ENCODE assay signal across 21 cellular contexts in genomic region chr22:19857382-19857781, GRCh38. TPM values are rescaled to one million over a fixed set of nuclear protein-coding genes. Genes with fewer than 3 reads are reported as not detected.
DNase-seq lines count a peak whose midpoint lies in the region; ATAC-seq and TF ChIP-seq lines count a peak whose summit lies in the region.
"Had no signal": no experiment of that assay in that cellular context is flagged by ENCODE, and none has a peak within 500 bp of the region (broad histone marks: within the 10 kb centered on the region; RNA-seq: fewer than 3 reads in every experiment).

No MANE protein-coding gene starts in this region.

- H3K23me2 ChIP-seq in H9 (ENCODE audit: insufficient read length, low read depth, low read length, poor library complexity, severe bottlenecking), result peaks cover 17% of the 10 kb centered on the region

- H4K5ac ChIP-seq in H9 (ENCODE audit: insufficient read length, low read depth, low read length), result no peak overlapping the region

- H3K9ac ChIP-seq in H9 (ENCODE audit: extremely low read depth, insufficient read length, low read length), result no peak overlapping the region

- H3K27me3 ChIP-seq in CD4-positive, alpha-beta memory T cell (ENCODE audit: insufficient read depth, low read length), result no peaks in the 10 kb centered on the region
- H3K27me3 ChIP-seq in naive thymus-derived CD4-positive, alpha-beta T cell (ENCODE audit: control insufficient read depth in 2 of 2, insufficient read depth in 2 of 2, low read length in 2 of 2), result no peaks in the 10 kb centered on the region
- H3K27me3 ChIP-seq in H9 (ENCODE audit: insufficient read depth, low read length), result no peaks in the 10 kb centered on the region

- H2BK5ac ChIP-seq in H9 (ENCODE audit: insufficient read length, low read length), result no peak overlapping the region

- H3K9me3 Mint-ChIP-seq in activated CD4-positive, alpha-beta T cell treated with anti-CD3 and anti-CD28 coated beads for 36 hours (ENCODE audit: low read depth), result no peaks in the 10 kb centered on the region
- H3K9me3 Mint-ChIP-seq in CD4-positive, alpha-beta memory T cell, result no peaks in the 10 kb centered on the region
- no peaks in the 10 kb centered on the region for H3K9me3 Mint-ChIP-seq in activated T-helper 17 cell treated with anti-CD3 and anti-CD28 coated beads, Interleukin-2, amount 50 U/mL, for 72 hours
- H3K9me3 Mint-ChIP-seq in naive thymus-derived CD4-positive, alpha-beta T cell, result no peaks in the 10 kb centered on the region
- H3K9me3 Mint-ChIP-seq in MCF 10A (ENCODE audit: unreplicated experiment) (no peaks in the 10 kb centered on the region), H9 (no peaks in the 10 kb centered on the region), HFFc6 (no peaks in the 10 kb centered on the region)
- H3K9me3 Mint-ChIP-seq: immature natural killer cell; stimulated activated naive CD8-positive, alpha-beta T cell treated with anti-CD3 and anti-CD28 coated beads, Interleukin-15, amount 100 ng/mL, for 72 hours had no signal

- no peak overlapping the region for H2BK15ac ChIP-seq in H9 (ENCODE audit: low read depth, low read length)

- DNase-seq in activated CD4-positive, alpha-beta T cell treated with anti-CD3 and anti-CD28 coated beads for 36 hours, result no peak
- no peak for DNase-seq in activated CD4-positive, alpha-beta T cell treated with anti-CD3 and anti-CD28 coated beads, Interleukin-2, amount 50 U/mL, for 1 hour
- no peak for DNase-seq in CD4-positive, alpha-beta memory T cell
- DNase-seq in naive thymus-derived CD4-positive, alpha-beta T cell, result no peak
- DNase-seq in MCF 10A (ENCODE audit: unreplicated experiment) (no peak), H9 (no peak), HFFc6 (no peak)
- DNase-seq: 8988T; hypothalamus; immature natural killer cell; mesenchymal stem cell; NCI-H1105; NCI-H2029; NCI-H526; NK-92 treated with Interleukin-12 subunit alpha and Interleukin-12 subunit beta, amount 100 ng/mL, for 24 hours; occipital lobe; SHP77 treated with DMSO at 0.1 percent for 48 hours; stimulated activated naive CD8-positive, alpha-beta T cell treated with anti-CD3 and anti-CD28 coated beads, Interleukin-15, amount 100 ng/mL, for 72 hours had no signal

- ATAC-seq in activated CD4-positive, alpha-beta T cell treated with anti-CD3 and anti-CD28 coated beads for 36 hours, result no peak
- ATAC-seq in activated T-helper 17 cell treated with anti-CD3 and anti-CD28 coated beads, Interleukin-2, amount 50 U/mL, for 72 hours (replicated peaks), result no peak
- ATAC-seq in naive thymus-derived CD4-positive, alpha-beta T cell, result no peak
- ATAC-seq: left lobe of liver; Panc1; stimulated activated naive CD8-positive, alpha-beta T cell treated with anti-CD3 and anti-CD28 coated beads, Interleukin-15, amount 100 ng/mL, for 72 hours had no signal

- no peak overlapping the region for H3K4me3 Mint-ChIP-seq in activated CD4-positive, alpha-beta T cell treated with anti-CD3 and anti-CD28 coated beads for 36 hours
- peak overlapping the region in 2 of 8 donors; percentile 15 to 39 for H3K4me3 Mint-ChIP-seq in CD4-positive, alpha-beta memory T cell
- H3K4me3 Mint-ChIP-seq in activated T-helper 17 cell treated with anti-CD3 and anti-CD28 coated beads, Interleukin-2, amount 50 U/mL, for 72 hours, result peak overlapping the region; percentile 97
- H3K4me3 Mint-ChIP-seq in naive thymus-derived CD4-positive, alpha-beta T cell, result peak overlapping the region in 5 of 10 donors; percentile 14 to 35 (median 25)
- H3K4me3 Mint-ChIP-seq in MCF 10A (ENCODE audit: unreplicated experiment) (no peak overlapping the region), H9 (no peak overlapping the region), HFFc6 (no peak overlapping the region)

- H3K79me2 ChIP-seq in H9 (ENCODE audit: insufficient read depth, low read length), result peaks cover 13% of the 10 kb centered on the region; the same call in 1 of the 2 replicates

- no peak overlapping the region for H3K18ac ChIP-seq in H9 (ENCODE audit: insufficient read length, low read depth, low read length)

- H4K20me1 ChIP-seq in H9 (ENCODE audit: control insufficient read depth, insufficient read depth, insufficient read length), result no peaks in the 10 kb centered on the region

- no peak overlapping the region for H3K23ac ChIP-seq in H9 (ENCODE audit: insufficient read length, low read depth, low read length)

- no peak overlapping the region for H3K4me3 ChIP-seq in CD4-positive, alpha-beta memory T cell (ENCODE audit: low read length in 2 of 2)
- no peak overlapping the region for H3K4me3 ChIP-seq in naive thymus-derived CD4-positive, alpha-beta T cell (ENCODE audit: low read length)

- no peak overlapping the region for H3K4me2 ChIP-seq in H9 (ENCODE audit: insufficient read depth, insufficient read length, low read length)

- H2BK12ac ChIP-seq in H9 (ENCODE audit: insufficient read length, low read depth, low read length), result no peak overlapping the region

- CTCF ChIA-PET in activated CD4-positive, alpha-beta T cell treated with anti-CD3 and anti-CD28 coated beads for 36 hours (lab: Charles Lee), result no interaction called here
- CTCF ChIA-PET in CD4-positive, alpha-beta memory T cell (lab: Charles Lee; ENCODE audit: partially characterized antibody), result no interaction called here
- CTCF ChIA-PET in naive thymus-derived CD4-positive, alpha-beta T cell (lab: Charles Lee), result no interaction called here
- CTCF ChIA-PET in MCF 10A (lab: Yijun Ruan, JAX), result no interaction called here

- WGBS in H9 (ENCODE audit: extremely low coverage, insufficient read length, low lambda C conversion rate), result no CpG with 5 or more reads among the region's 3 CpGs

- peak overlapping the region; percentile 21 for H3K27ac Mint-ChIP-seq in activated CD4-positive, alpha-beta T cell treated with anti-CD3 and anti-CD28 coated beads for 36 hours
- H3K27ac Mint-ChIP-seq in CD4-positive, alpha-beta memory T cell, result peak overlapping the region; percentile 15 to 96 (median 54)
- peak overlapping the region; percentile 96 for H3K27ac Mint-ChIP-seq in activated T-helper 17 cell treated with anti-CD3 and anti-CD28 coated beads, Interleukin-2, amount 50 U/mL, for 72 hours
- peak overlapping the region; percentile 13 to 96 (median 90) for H3K27ac Mint-ChIP-seq in naive thymus-derived CD4-positive, alpha-beta T cell
- H3K27ac Mint-ChIP-seq in MCF 10A (ENCODE audit: low read depth, unreplicated experiment), result no peak overlapping the region
- no peak overlapping the region for H3K27ac Mint-ChIP-seq in H9
- no peak overlapping the region for H3K27ac Mint-ChIP-seq in HFFc6
- H3K27ac Mint-ChIP-seq: stimulated activated naive CD8-positive, alpha-beta T cell treated with anti-CD3 and anti-CD28 coated beads, Interleukin-15, amount 100 ng/mL, for 72 hours had no signal

- H2BK20ac ChIP-seq in H9 (ENCODE audit: low read depth, low read length, poor library complexity, severe bottlenecking), result no peak overlapping the region

- no peaks in the 10 kb centered on the region for H3K9me3 ChIP-seq in CD4-positive, alpha-beta memory T cell (ENCODE audit: control insufficient read depth in 1 of 2, low read length in 2 of 2)
- H3K9me3 ChIP-seq in naive thymus-derived CD4-positive, alpha-beta T cell (ENCODE audit: control insufficient read depth in 2 of 3, low read length in 3 of 3), result no peaks in the 10 kb centered on the region
- H3K9me3 ChIP-seq in H9 (ENCODE audit: control insufficient read depth, low read depth, low read length), result no peaks in the 10 kb centered on the region

- peaks cover 39% of the 10 kb centered on the region for H3K4me1 Mint-ChIP-seq in activated CD4-positive, alpha-beta T cell treated with anti-CD3 and anti-CD28 coated beads for 36 hours
- peaks cover 23 to 48% (median 32%) of the 10 kb centered on the region in 4 donors for H3K4me1 Mint-ChIP-seq in CD4-positive, alpha-beta memory T cell
- peaks cover 27% of the 10 kb centered on the region for H3K4me1 Mint-ChIP-seq in activated T-helper 17 cell treated with anti-CD3 and anti-CD28 coated beads, Interleukin-2, amount 50 U/mL, for 72 hours
- H3K4me1 Mint-ChIP-seq in naive thymus-derived CD4-positive, alpha-beta T cell, result peaks cover 31 to 64% (median 55%) of the 10 kb centered on the region in 7 donors
- H3K4me1 Mint-ChIP-seq in MCF 10A (ENCODE audit: insufficient read depth, unreplicated experiment) (peaks cover 14% of the 10 kb centered on the region), H9 (peaks cover 29 to 31% of the 10 kb centered on the region in 2 experiments), HFFc6 (ENCODE audit: low read depth) (peaks cover 25% of the 10 kb centered on the region)

- intact Hi-C loops in activated CD4-positive, alpha-beta T cell treated with anti-CD3 and anti-CD28 coated beads for 36 hours (cut with DNase I, micrococcal nuclease), result loop anchor here in 1 of 2 experiments (10.0 kb wide), 3 partner anchors 467 to 713 kb away; partner anchors contain the start of genes DGCR6L, ESS2 and KLHL22
- intact Hi-C loops in CD4-positive, alpha-beta memory T cell (cut with micrococcal nuclease), result no loop called here
- intact Hi-C loops in naive thymus-derived CD4-positive, alpha-beta T cell (cut with micrococcal nuclease), result loop anchor here (5.0 to 10.0 kb wide), 3 partner anchors 100 to 1057 kb away; partner anchors contain the start of genes ARVCF (in 1 of the 2) and CRKL (in 1 of the 2)
- intact Hi-C loops in MCF 10A (cut with micrococcal nuclease), result loop anchor here (1.0 kb wide), 1 partner anchor 34 kb away; no protein-coding TSS in a partner anchor

- H4K8ac ChIP-seq in H9 (replicated peaks; ENCODE audit: insufficient read length, low read depth, low read length), result no peak overlapping the region

- H2BK120ac ChIP-seq in H9 (ENCODE audit: low read depth, low read length, poor library complexity, severe bottlenecking), result no peak overlapping the region

- no peak overlapping the region for H2AK5ac ChIP-seq in H9 (ENCODE audit: insufficient read length, low read length)

- no peak overlapping the region for H3K27ac ChIP-seq in CD4-positive, alpha-beta memory T cell (ENCODE audit: low read depth, low read length)
- no peak overlapping the region for H3K27ac ChIP-seq in naive thymus-derived CD4-positive, alpha-beta T cell (ENCODE audit: low read depth, low read length)
- H3K27ac ChIP-seq in H9 (ENCODE audit: insufficient read length, low read depth, low read length), result no peak overlapping the region

- no peaks in the 10 kb centered on the region for H3K27me3 Mint-ChIP-seq in activated CD4-positive, alpha-beta T cell treated with anti-CD3 and anti-CD28 coated beads for 36 hours
- no peaks in the 10 kb centered on the region for H3K27me3 Mint-ChIP-seq in CD4-positive, alpha-beta memory T cell
- H3K27me3 Mint-ChIP-seq in activated T-helper 17 cell treated with anti-CD3 and anti-CD28 coated beads, Interleukin-2, amount 50 U/mL, for 72 hours, result no peaks in the 10 kb centered on the region
- no peaks in the 10 kb centered on the region for H3K27me3 Mint-ChIP-seq in naive thymus-derived CD4-positive, alpha-beta T cell
- H3K27me3 Mint-ChIP-seq in MCF 10A (ENCODE audit: insufficient read depth, unreplicated experiment), result no peaks in the 10 kb centered on the region
- no peaks in the 10 kb centered on the region; the same call in none of the 2 replicates for H3K27me3 Mint-ChIP-seq in H9 (ENCODE audit: low read depth)
- no peaks in the 10 kb centered on the region; the same call in none of the 2 replicates for H3K27me3 Mint-ChIP-seq in HFFc6 (ENCODE audit: insufficient read depth)
- H3K27me3 Mint-ChIP-seq: stimulated activated naive CD8-positive, alpha-beta T cell treated with anti-CD3 and anti-CD28 coated beads, Interleukin-15, amount 100 ng/mL, for 72 hours had no signal

- H3K4me1 ChIP-seq in CD4-positive, alpha-beta memory T cell (ENCODE audit: insufficient read depth, low read length), result peaks cover 34% of the 10 kb centered on the region
- peaks cover 19 to 21% of the 10 kb centered on the region in 2 donors for H3K4me1 ChIP-seq in naive thymus-derived CD4-positive, alpha-beta T cell (ENCODE audit: control insufficient read depth in 2 of 2, insufficient read depth in 2 of 2, low read length in 2 of 2)
- no peaks in the 10 kb centered on the region; the same call in 1 of the 2 replicates for H3K4me1 ChIP-seq in H9 (ENCODE audit: insufficient read depth, low read length)

- H3K4ac ChIP-seq in H9 (ENCODE audit: low read depth, low read length), result no peak overlapping the region

- H3K36me3 ChIP-seq in CD4-positive, alpha-beta memory T cell (ENCODE audit: insufficient read depth, low read length), result peaks cover under 1% of the 10 kb centered on the region
- peaks cover 0 to 9% (median 0%) of the 10 kb centered on the region in 3 experiments for H3K36me3 ChIP-seq in naive thymus-derived CD4-positive, alpha-beta T cell (ENCODE audit: control insufficient read depth in 2 of 3, insufficient read depth in 3 of 3, low read length in 3 of 3)

- H2AFZ ChIP-seq in H9 (ENCODE audit: low read length), result no peak overlapping the region

- BruUV-seq in MCF 10A (replicated peaks; lab: Mats Ljungman, UMichigan), result no TSS peak

- H4K91ac ChIP-seq in H9 (ENCODE audit: insufficient read length, low read depth, low read length), result no peak overlapping the region

- H3K36me3 Mint-ChIP-seq in activated CD4-positive, alpha-beta T cell treated with anti-CD3 and anti-CD28 coated beads for 36 hours (ENCODE audit: low read depth), result peaks cover 19% of the 10 kb centered on the region
- peaks cover 0 to 31% of the 10 kb centered on the region in 2 donors for H3K36me3 Mint-ChIP-seq in CD4-positive, alpha-beta memory T cell
- H3K36me3 Mint-ChIP-seq in activated T-helper 17 cell treated with anti-CD3 and anti-CD28 coated beads, Interleukin-2, amount 50 U/mL, for 72 hours (ENCODE audit: low read depth), result peaks cover 10% of the 10 kb centered on the region
- H3K36me3 Mint-ChIP-seq in naive thymus-derived CD4-positive, alpha-beta T cell, result peaks cover 0 to 6% (median 0%) of the 10 kb centered on the region in 5 donors
- H3K36me3 Mint-ChIP-seq in MCF 10A (ENCODE audit: insufficient read depth, unreplicated experiment) (no peaks in the 10 kb centered on the region), H9 (ENCODE audit: insufficient read depth in 1 of 3, low read depth in 3 of 3) (peaks cover 11 to 18% (median 12%) of the 10 kb centered on the region in 3 experiments; a peak in 6 of 7 replicates), HFFc6 (ENCODE audit: low read depth) (peaks cover 19% of the 10 kb centered on the region)
- H3K36me3 Mint-ChIP-seq: immature natural killer cell had no signal

- H3K14ac ChIP-seq in H9 (ENCODE audit: insufficient read depth, low read length), result no peak overlapping the region

- H3T11ph ChIP-seq in H9 (ENCODE audit: low read length), result no peak overlapping the region

- H3K56ac ChIP-seq in H9 (ENCODE audit: insufficient read length, low read depth, low read length), result no peak overlapping the region

- POLR2A ChIA-PET in activated CD4-positive, alpha-beta T cell treated with anti-CD3 and anti-CD28 coated beads for 36 hours (lab: Charles Lee), result no interaction called here
- POLR2A ChIA-PET in CD4-positive, alpha-beta memory T cell (lab: Charles Lee; ENCODE audit: partially characterized antibody), result no interaction called here
- POLR2A ChIA-PET in naive thymus-derived CD4-positive, alpha-beta T cell (lab: Charles Lee), result no interaction called here
- POLR2A ChIA-PET in MCF 10A (lab: Yijun Ruan, JAX), result no interaction called here

- peaks cover 5% of the 10 kb centered on the region for H3K79me1 ChIP-seq in H9 (ENCODE audit: insufficient read depth, low read depth, low read length, poor library complexity, severe bottlenecking)

- TF ChIP-seq CTCF in MCF 10A (IDR thresholded peaks at IDR 0.05; ENCODE audit: unreplicated experiment), result no peak
- TF ChIP-seq CTCF in H9 (conservative IDR thresholded peaks at IDR 0.05), result no peak
- no peak for TF ChIP-seq CTCF in HFFc6 (IDR thresholded peaks at IDR 0.05)

RNA-seq across cellular contexts. Expression of gene GNB1L, which starts 2.7 kb away (rescaled TPM):
- total RNA-seq in activated CD4-positive, alpha-beta T cell treated with anti-CD3 and anti-CD28 coated beads for 36 hours, result 10 to 100 TPM in 1 of 2 experiments, 1 to 10 TPM in 1; 7.6 to 12.4 TPM
- 1 to 10 TPM; 7.9 to 8.7 TPM for total RNA-seq in CD4-positive, alpha-beta memory T cell
- polyA plus RNA-seq in CD4-positive, alpha-beta memory T cell, result 10 to 100 TPM; 12.7 to 14.6 TPM
- 10 to 100 TPM; 10.8 to 14.4 TPM for total RNA-seq in activated T-helper 17 cell treated with anti-CD3 and anti-CD28 coated beads, Interleukin-2, amount 50 U/mL, for 72 hours
- 10 to 100 TPM in 2 of 5 experiments, 1 to 10 TPM in 3; 4.2 to 14.1 (median 9.5) TPM for total RNA-seq in naive thymus-derived CD4-positive, alpha-beta T cell
- polyA plus RNA-seq in naive thymus-derived CD4-positive, alpha-beta T cell, result 10 to 100 TPM; 12.1 to 20.8 TPM
- total RNA-seq in MCF 10A (2022) (4.3 and 7.1 TPM in 2 replicates), H9 (2021) (22.4 and 22.9 TPM in 2 replicates)
- total RNA-seq in HFFc6 (2021; fragmentation: NEBNext Ultra II Directional; extraction: Animal tissue kit (Norgen Biotek cat#: 25700)), result 1 to 10 TPM; 6.6 to 9.6 (median 7.6) TPM

RNA-seq across cellular contexts. Expression of gene RTL10, which starts 2.7 kb away (rescaled TPM):
- total RNA-seq in activated CD4-positive, alpha-beta T cell treated with anti-CD3 and anti-CD28 coated beads for 36 hours, result 10 to 100 TPM; 14.9 to 15.6 TPM
- total RNA-seq in CD4-positive, alpha-beta memory T cell, result 10 to 100 TPM; 26.9 to 27.6 TPM
- polyA plus RNA-seq in CD4-positive, alpha-beta memory T cell, result 10 to 100 TPM in 1 of 2 donors, 1 to 10 TPM in 1; 4.3 to 13.0 TPM
- total RNA-seq in activated T-helper 17 cell treated with anti-CD3 and anti-CD28 coated beads, Interleukin-2, amount 50 U/mL, for 72 hours, result 10 to 100 TPM; 13.0 to 16.4 TPM
- total RNA-seq in naive thymus-derived CD4-positive, alpha-beta T cell, result 10 to 100 TPM; 18.2 to 36.8 (median 24.9) TPM
- 10 to 100 TPM; 14.9 to 15.1 TPM for polyA plus RNA-seq in naive thymus-derived CD4-positive, alpha-beta T cell
- total RNA-seq in MCF 10A (2022) (16.8 and 20.6 TPM in 2 replicates), H9 (2021) (24.0 and 24.4 TPM in 2 replicates)
- total RNA-seq in HFFc6 (2021; fragmentation: NEBNext Ultra II Directional; extraction: Animal tissue kit (Norgen Biotek cat#: 25700)), result 10 to 100 TPM; 17.4 to 22.7 (median 19.2) TPM

Comparison
In these comparisons a context has a peak if more than half of its experiments do, and no peak if none do; other contexts are left out.
1. H3K27ac Mint-ChIP-seq: peak in activated CD4-positive, alpha-beta T cell treated with anti-CD3 and anti-CD28 coated beads for 36 hours (single experiment), CD4-positive, alpha-beta memory T cell (7 of 7), activated T-helper 17 cell treated with anti-CD3 and anti-CD28 coated beads, Interleukin-2, amount 50 U/mL, for 72 hours (single experiment) and naive thymus-derived CD4-positive, alpha-beta T cell (9 of 9); none in MCF 10A (single experiment), H9 (0 of 3) and HFFc6 (single experiment).